ENCODE assay signal across 33 cellular contexts in the genomic region with DNA sequence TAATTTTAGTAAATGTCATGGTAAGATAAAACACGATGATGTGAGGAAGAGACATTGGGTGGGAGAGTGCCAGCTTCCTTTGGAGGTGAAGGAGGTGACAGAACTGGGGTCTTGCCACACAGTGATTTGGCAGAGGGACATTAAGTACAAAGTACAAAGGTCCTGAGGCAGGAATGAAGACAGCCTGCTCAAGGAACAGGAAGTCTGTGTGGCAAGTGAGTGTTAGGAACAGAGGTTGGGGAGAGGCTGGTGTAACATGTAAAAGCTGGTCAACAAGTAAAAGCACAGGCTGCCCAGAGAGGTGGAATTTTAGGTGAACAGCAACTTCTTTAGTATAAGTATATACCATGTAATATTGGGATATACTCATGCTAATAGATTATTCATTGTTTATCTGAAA.
A peak's percentile ranks its signal among the peaks of the same experiment; 100 is the strongest.
DNase-seq lines count a peak whose midpoint lies in the region; ATAC-seq and TF ChIP-seq lines count a peak whose summit lies in the region.
"Had no signal": no experiment of that assay in that cellular context is flagged by ENCODE, and none has a peak within 500 bp of the region (broad histone marks: within the 10 kb centered on the region; RNA-seq: fewer than 3 reads in every experiment).

No MANE protein-coding gene starts in this region.

- H3K27me3 ChIP-seq in mammary epithelial cell (ENCODE audit: insufficient read depth, low read length) = no peaks in the 10 kb centered on the region
- no peaks in the 10 kb centered on the region for H3K27me3 ChIP-seq in breast epithelium
- H3K27me3 ChIP-seq: BLaER1, body of pancreas, upper lobe of left lung had no signal

- POLR2A ChIA-PET in activated B cell treated with CpG ODN at 0.5 μM for 24 hours (lab: Charles Lee) = no interaction called here

- dilution Hi-C loops in mammary epithelial cell (cut with HindIII; ENCODE audit: low sequenced_read_pairs) = loop anchor here (5.0 kb wide), 1 partner anchor 46 kb away; no protein-coding TSS in a partner anchor

- no peaks in the 10 kb centered on the region for H3K27me3 Mint-ChIP-seq in activated B cell treated with CpG ODN at 0.5 μM for 24 hours
- no peaks in the 10 kb centered on the region for H3K27me3 Mint-ChIP-seq in stimulated activated memory B cell treated with anti-CD40 and anti-IgM and Interleukin-4, amounts not matched to agents 10 μg/mL and 1 μg/mL and 100 μg/mL, for 72 hours

- H3K4me1 Mint-ChIP-seq in activated B cell treated with CpG ODN at 0.5 μM for 24 hours = peaks cover 10% of the 10 kb centered on the region
- H3K4me1 Mint-ChIP-seq in stimulated activated memory B cell treated with anti-CD40 and anti-IgM and Interleukin-4, amounts not matched to agents 10 μg/mL and 1 μg/mL and 100 μg/mL, for 72 hours = peaks cover 17% of the 10 kb centered on the region

- H3K27ac ChIP-seq in mammary epithelial cell (ENCODE audit: insufficient read depth, low read depth, low read length) = no peak overlapping the region
- H3K27ac ChIP-seq in breast epithelium = no peak overlapping the region
- H3K27ac ChIP-seq: BLaER1, body of pancreas, heart left ventricle, PC-9, psoas muscle, upper lobe of left lung had no signal

- peak overlapping the region; percentile 20 for H2AFZ ChIP-seq in mammary epithelial cell (ENCODE audit: low read depth, low read length)

- WGBS in mammary epithelial cell (ENCODE audit: low coverage, missing lambda C conversion rate) = 0% methylated on average over 1 of the region's 1 CpG

- intact Hi-C loops in mammary epithelial cell (cut with micrococcal nuclease) = loop anchor here (10.0 kb wide), 1 partner anchor 278 kb away; no protein-coding TSS in a partner anchor
- intact Hi-C loops in breast epithelium (cut with DNase I; ENCODE audit: low total_unique reads) = no loop called here
- intact Hi-C loops in activated B cell treated with CpG ODN at 0.5 μM for 24 hours (cut with micrococcal nuclease) = no loop called here
- intact Hi-C loops in mucosa of descending colon (cut with DNase I, micrococcal nuclease) = no loop called here

- TF ChIP-seq POLR2A in breast epithelium (IDR thresholded peaks at IDR 0.05) = no peak

- DNase-seq in mammary epithelial cell (no peak), breast epithelium (ENCODE audit: low spot score in 2 of 2) (no peak), activated B cell treated with CpG ODN at 0.5 μM for 24 hours (no peak), mucosa of descending colon (no peak)
- DNase-seq: activated CD4-positive, CD25-positive, alpha-beta regulatory T cell treated with anti-CD3 and anti-CD28 coated beads, Interleukin-2, amount 50 U/mL, for 72 hours; activated CD8-positive, alpha-beta memory T cell treated with anti-CD3 and anti-CD28 coated beads for 24 hours; activated gamma-delta T cell treated with Interleukin-2 at 50 U/mL for 16 hours; activated T-cell treated with anti-CD3 and anti-CD28 coated beads for 4 hours; body of pancreas; Caco-2; cerebellar nuclear complex; foreskin melanocyte; HCEC 1CT; heart left ventricle; Karpas-422; kidney glomerular epithelial cell; NCI-H1417 treated with DMSO at 0.1 percent for 48 hours; NCI-H2029 treated with DMSO at 0.1 percent for 48 hours; NCI-H2227 treated with DMSO at 0.1 percent for 48 hours; NCI-H526; nucleus accumbens; PC-9; psoas muscle; SK-N-SH; stimulated activated CD4-positive, alpha-beta T cell treated with anti-CD3 and anti-CD28 coated beads, Interleukin-15, amount 100 ng/mL, for 24 hours; stimulated activated naive CD4-positive, alpha-beta T cell; upper lobe of left lung had no signal

- ATAC-seq in activated B cell treated with CpG ODN at 0.5 μM for 24 hours (ENCODE audit: low read depth) = no peak
- peak; percentile 50 for ATAC-seq in mucosa of descending colon
- ATAC-seq in stimulated activated memory B cell treated with anti-CD40 and anti-IgM and Interleukin-4, amounts not matched to agents 10 μg/mL and 1 μg/mL and 100 μg/mL, for 72 hours = no peak
- ATAC-seq in HG03378 (IDR thresholded peaks at IDR 0.05; ENCODE audit: unreplicated experiment) = no peak
- ATAC-seq in HG02610 (IDR thresholded peaks at IDR 0.05; ENCODE audit: unreplicated experiment) = no peak
- ATAC-seq: body of pancreas, heart left ventricle, HepG2, psoas muscle had no signal

- no peak overlapping the region for H3K9ac ChIP-seq in mammary epithelial cell (ENCODE audit: insufficient read depth, low read length)
- H3K9ac ChIP-seq: BLaER1, SK-N-SH had no signal

- CTCF ChIA-PET in mammary epithelial cell (lab: Charles Lee; ENCODE audit: low non-redundant PET) = no interaction called here
- CTCF ChIA-PET in activated B cell treated with CpG ODN at 0.5 μM for 24 hours (lab: Charles Lee) = no interaction called here

- H3K4me3 ChIP-seq in mammary epithelial cell (replicated peaks in 1 of 3; ENCODE audit: insufficient read depth in 1 of 3, low read depth in 2 of 3, low read length in 3 of 3) = no peak overlapping the region
- no peak overlapping the region for H3K4me3 ChIP-seq in breast epithelium
- H3K4me3 ChIP-seq in mucosa of descending colon = no peak overlapping the region
- H3K4me3 ChIP-seq: BLaER1, body of pancreas, heart left ventricle, PC-9, psoas muscle, upper lobe of left lung had no signal

- no peaks in the 10 kb centered on the region for H4K20me1 ChIP-seq in mammary epithelial cell (ENCODE audit: insufficient read depth, low read length)

- H3K36me3 ChIP-seq in mammary epithelial cell (ENCODE audit: insufficient read depth, low read length) = no peaks in the 10 kb centered on the region
- no peaks in the 10 kb centered on the region for H3K36me3 ChIP-seq in breast epithelium
- H3K36me3 ChIP-seq in mucosa of descending colon (ENCODE audit: low read depth) = no peaks in the 10 kb centered on the region

- no peak for TF ChIP-seq CTCF in mammary epithelial cell (conservative IDR thresholded peaks at IDR 0.05 in 1 of 2, IDR thresholded peaks at IDR 0.05 in 1 of 2; ENCODE audit: extremely low read depth in 1 of 2, insufficient read depth in 1 of 2, low read depth in 1 of 2, low read length in 2 of 2)
- no peak for TF ChIP-seq CTCF in breast epithelium (IDR thresholded peaks at IDR 0.05)
- no peak for TF ChIP-seq CTCF in activated B cell treated with CpG ODN at 0.5 μM for 24 hours (IDR thresholded peaks at IDR 0.05)
- TF ChIP-seq CTCF in mucosa of descending colon (IDR thresholded peaks at IDR 0.05) = no peak

- H3K27ac Mint-ChIP-seq in activated B cell treated with CpG ODN at 0.5 μM for 24 hours = peak overlapping the region; percentile 30
- H3K27ac Mint-ChIP-seq in stimulated activated memory B cell treated with anti-CD40 and anti-IgM and Interleukin-4, amounts not matched to agents 10 μg/mL and 1 μg/mL and 100 μg/mL, for 72 hours = peak overlapping the region; percentile 61
- H3K27ac Mint-ChIP-seq: T-helper 1 cell treated with Interleukin-12 subunit alpha and Interleukin-12 subunit beta and Interleukin-4 antibody, amounts not matched to agents 30 μg/mL and 1 μg/mL, for 36 hours had no signal

- H3K9me3 ChIP-seq in mammary epithelial cell (replicated peaks; ENCODE audit: insufficient read depth, low read length) (peaks cover 5% of the 10 kb centered on the region), breast epithelium (no peaks in the 10 kb centered on the region), mucosa of descending colon (no peaks in the 10 kb centered on the region)
- H3K9me3 ChIP-seq: Caco-2, SK-N-SH had no signal

- in situ Hi-C loops in mammary epithelial cell (cut with MboI; ENCODE audit: low sequenced_read_pairs in 2 of 2) = loop anchor here in 1 of 2 donors (25.0 kb wide), 1 partner anchor 521 kb away; no protein-coding TSS in a partner anchor

- no peaks in the 10 kb centered on the region for H3K79me2 ChIP-seq in mammary epithelial cell (ENCODE audit: insufficient read depth, low read length)

- H3K36me3 Mint-ChIP-seq in activated B cell treated with CpG ODN at 0.5 μM for 24 hours (ENCODE audit: low read depth) = peaks cover 83% of the 10 kb centered on the region
- peaks cover 72% of the 10 kb centered on the region for H3K36me3 Mint-ChIP-seq in stimulated activated memory B cell treated with anti-CD40 and anti-IgM and Interleukin-4, amounts not matched to agents 10 μg/mL and 1 μg/mL and 100 μg/mL, for 72 hours

- H3K9me3 Mint-ChIP-seq in activated B cell treated with CpG ODN at 0.5 μM for 24 hours = no peaks in the 10 kb centered on the region
- peaks cover 2% of the 10 kb centered on the region for H3K9me3 Mint-ChIP-seq in stimulated activated memory B cell treated with anti-CD40 and anti-IgM and Interleukin-4, amounts not matched to agents 10 μg/mL and 1 μg/mL and 100 μg/mL, for 72 hours

- H3K4me3 Mint-ChIP-seq in activated B cell treated with CpG ODN at 0.5 μM for 24 hours = no peak overlapping the region
- no peak overlapping the region for H3K4me3 Mint-ChIP-seq in stimulated activated memory B cell treated with anti-CD40 and anti-IgM and Interleukin-4, amounts not matched to agents 10 μg/mL and 1 μg/mL and 100 μg/mL, for 72 hours
- H3K4me3 Mint-ChIP-seq: T-helper 1 cell treated with Interleukin-12 subunit alpha and Interleukin-12 subunit beta and Interleukin-4 antibody, amounts not matched to agents 30 μg/mL and 1 μg/mL, for 36 hours had no signal

- no peaks in the 10 kb centered on the region for H3K4me1 ChIP-seq in mammary epithelial cell (ENCODE audit: insufficient read depth, low read length)
- no peaks in the 10 kb centered on the region for H3K4me1 ChIP-seq in breast epithelium
- no peaks in the 10 kb centered on the region for H3K4me1 ChIP-seq in mucosa of descending colon (ENCODE audit: low read depth)
- H3K4me1 ChIP-seq: body of pancreas, heart left ventricle, psoas muscle, upper lobe of left lung had no signal

- BruUV-seq in mammary epithelial cell (replicated peaks; lab: Mats Ljungman, UMichigan) = no TSS peak

- no peak overlapping the region for H3K4me2 ChIP-seq in mammary epithelial cell (ENCODE audit: insufficient read depth, low read depth, low read length)
- H3K4me2 ChIP-seq: BLaER1, PC-9, SK-N-SH had no signal
